Comparison of ENCODE assay signal across 8 cellular contexts in genomic region chr19:2701361-2702169, GRCh38. TPM values are rescaled to one million over a fixed set of nuclear protein-coding genes. Genes with fewer than 3 reads are reported as not detected.
DNase-seq lines count a peak whose midpoint lies in the region; ATAC-seq and TF ChIP-seq lines count a peak whose summit lies in the region.

No MANE protein-coding gene starts in this region.

- H3K36me3 ChIP-seq in osteoblast (ENCODE audit: insufficient read depth, low read length) (no peaks in the 10 kb centered on the region), GM23248 (ENCODE audit: low read depth) (no peaks in the 10 kb centered on the region)

- H3K79me2 ChIP-seq in osteoblast (ENCODE audit: insufficient read depth, low read length), result no peaks in the 10 kb centered on the region
- no peaks in the 10 kb centered on the region for H3K79me2 ChIP-seq in GM23248 (ENCODE audit: insufficient read depth)

- no peaks in the 10 kb centered on the region for H3K27me3 Mint-ChIP-seq in IgD-negative memory B cell
- H3K27me3 Mint-ChIP-seq in effector memory CD8-positive, alpha-beta T cell, result no peaks in the 10 kb centered on the region

- H3K4me1 ChIP-seq in osteoblast (ENCODE audit: insufficient read depth, low read length), result no peaks in the 10 kb centered on the region
- no peaks in the 10 kb centered on the region for H3K4me1 ChIP-seq in GM23248 (ENCODE audit: insufficient read depth)

- 11 to 20% methylated on average over 4 to 9 of the region's 9 CpGs for WGBS in GM23248 (ENCODE audit: low coverage in 1 of 2, low lambda C conversion rate in 2 of 2, missing lambda C conversion rate in 2 of 2), 2 experiments

- H2AFZ ChIP-seq in osteoblast (ENCODE audit: low read length) (no peak overlapping the region), GM23248 (no peak overlapping the region)

- in situ Hi-C loops in GM23248 (cut with MboI), result no loop called here

- peak overlapping the region; percentile 83 to 97 (median 90) for H3K4me3 Mint-ChIP-seq in IgD-negative memory B cell
- peak overlapping the region; percentile 56 to 73 for H3K4me3 Mint-ChIP-seq in effector memory CD8-positive, alpha-beta T cell

- no peak for ATAC-seq in effector memory CD8-positive, alpha-beta T cell (replicated peaks)

- no peak overlapping the region for H3K9ac ChIP-seq in GM23248

- no peaks in the 10 kb centered on the region for H3K9me2 ChIP-seq in GM23248 (ENCODE audit: insufficient read depth)

- H3F3A ChIP-seq in GM23248 (ENCODE audit: insufficient read depth), result no peaks in the 10 kb centered on the region

- no peak for TF ChIP-seq CTCF in C4-2B (conservative IDR thresholded peaks at IDR 0.05)
- TF ChIP-seq CTCF in osteoblast (IDR thresholded peaks at IDR 0.05; ENCODE audit: extremely low read depth, low read depth, low read length), result no peak

- H3K4me3 ChIP-seq in osteoblast (ENCODE audit: insufficient read depth, low read length) (no peak overlapping the region), GM23248 (no peak overlapping the region)

- DNase-seq in effector memory CD8-positive, alpha-beta T cell, result no peak
- peak; percentile 91 for DNase-seq in osteoblast (ENCODE audit: insufficient read length, low spot score, missing footprints)
- no peak for DNase-seq in kidney glomerular epithelial cell (lab: John Stamatoyannopoulos, UW)
- DNase-seq in T1000 (lab: John Stamatoyannopoulos, UW), result no peak
- no peak for DNase-seq in GM23248
- DNase-seq in middle frontal gyrus (ENCODE audit: extremely low spot score, low spot score), result no peak

- peaks cover 7% of the 10 kb centered on the region for H3K36me3 Mint-ChIP-seq in IgD-negative memory B cell
- peaks cover 3% of the 10 kb centered on the region for H3K36me3 Mint-ChIP-seq in effector memory CD8-positive, alpha-beta T cell (ENCODE audit: insufficient read depth)

- H4K20me1 ChIP-seq in osteoblast (ENCODE audit: insufficient read depth, low read length), result no peaks in the 10 kb centered on the region
- no peaks in the 10 kb centered on the region for H4K20me1 ChIP-seq in GM23248 (ENCODE audit: insufficient read depth)

- peak overlapping the region; percentile 76 to 99 (median 88) for H3K27ac Mint-ChIP-seq in IgD-negative memory B cell
- H3K27ac Mint-ChIP-seq in effector memory CD8-positive, alpha-beta T cell, result no peak overlapping the region

- H3K4me1 Mint-ChIP-seq in IgD-negative memory B cell, result peaks cover 30 to 32% (median 31%) of the 10 kb centered on the region in 3 donors
- peaks cover 12% of the 10 kb centered on the region in 2 donors for H3K4me1 Mint-ChIP-seq in effector memory CD8-positive, alpha-beta T cell (ENCODE audit: low read depth in 2 of 2)

- no peak overlapping the region for H3K4me2 ChIP-seq in osteoblast (ENCODE audit: insufficient read depth, low read length)
- H3K4me2 ChIP-seq in GM23248 (ENCODE audit: unreplicated experiment), result no peak overlapping the region

- H3K27ac ChIP-seq in C4-2B (peak overlapping the region; percentile 60), osteoblast (ENCODE audit: low read depth, low read length) (no peak overlapping the region), GM23248 (no peak overlapping the region)

- H3K9me3 Mint-ChIP-seq in IgD-negative memory B cell, result no peaks in the 10 kb centered on the region
- H3K9me3 Mint-ChIP-seq in effector memory CD8-positive, alpha-beta T cell, result no peaks in the 10 kb centered on the region

- peaks cover 21% of the 10 kb centered on the region for H3K27me3 ChIP-seq in osteoblast (ENCODE audit: insufficient read depth, low read length)
- H3K27me3 ChIP-seq in GM23248 (replicated peaks; ENCODE audit: insufficient read depth), result peaks cover 24% of the 10 kb centered on the region

- H3K9me3 ChIP-seq in osteoblast (ENCODE audit: low read depth, low read length), result no peaks in the 10 kb centered on the region
- H3K9me3 ChIP-seq in GM23248 (ENCODE audit: low read depth), result no peaks in the 10 kb centered on the region

RNA-seq across cellular contexts. Expression of gene GNG7, which starts 0.9 kb away (rescaled TPM):
- 74.6 TPM for polyA plus RNA-seq in IgD-negative memory B cell
- total RNA-seq in osteoblast, result 0.29 and 0.72 TPM in 2 replicates
- total RNA-seq in GM23248 (2014; rRNA removed; shearing (Covaris generic)), result 0.11 TPM in 1 of 2 replicates, not detected in the other
- 0.13 and 0.16 TPM in 2 replicates for polyA plus RNA-seq in GM23248 (2016; fragmentation: Nextera tagmentation; extraction: Ambion mirVana)

RNA-seq across cellular contexts. Expression of gene DIRAS1, which starts 19.6 kb away (rescaled TPM):
- polyA plus RNA-seq in IgD-negative memory B cell, result 0.64 TPM
- total RNA-seq in osteoblast, result 12.4 and 14.8 TPM in 2 replicates
- 4.9 and 5.9 TPM in 2 replicates for total RNA-seq in GM23248 (2014; rRNA removed; shearing (Covaris generic))
- polyA plus RNA-seq in GM23248 (2016; fragmentation: Nextera tagmentation; extraction: Ambion mirVana), result 2.6 TPM in 2 replicates

RNA-seq across cellular contexts. Expression of gene SLC39A3, which starts 38.3 kb away (rescaled TPM):
- 86.9 TPM for polyA plus RNA-seq in IgD-negative memory B cell
- 33.0 and 33.7 TPM in 2 replicates for total RNA-seq in osteoblast
- total RNA-seq in GM23248 (2014; rRNA removed; shearing (Covaris generic)), result 38.4 and 50.9 TPM in 2 replicates
- polyA plus RNA-seq in GM23248 (2016; fragmentation: Nextera tagmentation; extraction: Ambion mirVana), result 45.0 and 45.2 TPM in 2 replicates

Comparison
In these comparisons a context has a peak if more than half of its experiments do, and no peak if none do; other contexts are left out.
1. H3K27ac Mint-ChIP-seq: peak in IgD-negative memory B cell (3 of 3); none in effector memory CD8-positive, alpha-beta T cell (0 of 2).